19 cellular contexts compared by ENCODE assay signal in genomic region chr7:139038691-139039090, GRCh38.
"Had no signal": no experiment of that assay in that cellular context is flagged by ENCODE, and none has a peak within 500 bp of the region (broad histone marks: within the 10 kb centered on the region; RNA-seq: fewer than 3 reads in every experiment).

No MANE protein-coding gene starts in this region.

- H3K36me3 Mint-ChIP-seq: brain had no signal

- ATAC-seq: activated CD4-positive, alpha-beta T cell treated with anti-CD3 and anti-CD28 coated beads for 36 hours; activated CD8-positive, alpha-beta T cell treated with anti-CD3 and anti-CD28 coated beads, Interleukin-2, amount 10 ng/mL, durations not matched to agents 7 days and 5 days; activated naive CD8-positive, alpha-beta T cell treated with anti-CD3 and anti-CD28 coated beads, Interleukin-2, amount 50 U/mL, for 24 hours; Panc1 had no signal

- H3K9me3 ChIP-seq: SJCRH30 had no signal

- H3K9me3 Mint-ChIP-seq: activated naive CD8-positive, alpha-beta T cell treated with anti-CD3 and anti-CD28 coated beads, Interleukin-2, amount 50 U/mL, for 24 hours; activated T-helper 2 cell treated with anti-CD3 and anti-CD28 coated beads, Interferon-gamma antibody, Interleukin-2, Interleukin-4, amounts not matched to agents 10 μg/mL and 5 μg/mL and 100 μg/mL, durations not matched to agents 14 hours and 24 hours and 36 hours; T-helper 2 cell treated with Interferon-gamma antibody and Interleukin-4, amounts not matched to agents 5 μg/mL and 100 μg/mL, for 36 hours had no signal

- H3K27me3 Mint-ChIP-seq: activated CD4-positive, alpha-beta T cell treated with anti-CD3 and anti-CD28 coated beads for 36 hours; activated naive CD8-positive, alpha-beta T cell had no signal

- DNase-seq: activated CD4-positive, alpha-beta T cell treated with anti-CD3 and anti-CD28 coated beads for 36 hours; activated CD8-positive, alpha-beta memory T cell treated with anti-CD3 and anti-CD28 coated beads, Interleukin-2, amount 50 U/mL, for 4 hours; activated CD8-positive, alpha-beta T cell treated with anti-CD3 and anti-CD28 coated beads, Interleukin-2, amount 10 ng/mL, durations not matched to agents 7 days and 5 days; activated gamma-delta T cell; activated naive CD4-positive, alpha-beta T cell treated with Interleukin-2 at 50 U/mL for 16 hours; activated naive CD8-positive, alpha-beta T cell treated with anti-CD3 and anti-CD28 coated beads, Interleukin-2, amount 50 U/mL, for 24 hours; anterior cingulate cortex; caudate nucleus; cerebellar nuclear complex; NCI-H1092 treated with DMSO at 0.1 percent for 48 hours; NCI-H1694; NCI-H524 treated with DMSO at 0.1 percent for 48 hours; SHP77; SJCRH30 had no signal

- H3K27ac Mint-ChIP-seq: activated CD4-positive, alpha-beta T cell treated with anti-CD3 and anti-CD28 coated beads for 36 hours; activated CD8-positive, alpha-beta T cell treated with anti-CD3 and anti-CD28 coated beads, Interleukin-2, amount 10 ng/mL, durations not matched to agents 7 days and 5 days; activated naive CD8-positive, alpha-beta T cell; activated naive CD8-positive, alpha-beta T cell treated with anti-CD3 and anti-CD28 coated beads, Interleukin-2, amount 50 U/mL, for 24 hours; activated T-helper 2 cell treated with anti-CD3 and anti-CD28 coated beads, Interferon-gamma antibody, Interleukin-2, Interleukin-4, amounts not matched to agents 10 μg/mL and 5 μg/mL and 100 μg/mL, durations not matched to agents 14 hours and 24 hours and 36 hours; brain had no signal

- H3K4me3 Mint-ChIP-seq: activated CD4-positive, alpha-beta T cell treated with anti-CD3 and anti-CD28 coated beads for 36 hours; activated CD8-positive, alpha-beta T cell treated with anti-CD3 and anti-CD28 coated beads, Interleukin-2, amount 10 ng/mL, durations not matched to agents 7 days and 5 days; activated naive CD8-positive, alpha-beta T cell; activated naive CD8-positive, alpha-beta T cell treated with anti-CD3 and anti-CD28 coated beads, Interleukin-2, amount 50 U/mL, for 24 hours; brain; T-helper 2 cell treated with Interferon-gamma antibody and Interleukin-4, amounts not matched to agents 5 μg/mL and 100 μg/mL, for 36 hours had no signal
